Comparison of ENCODE assay signal across 10 cellular contexts in genomic region chr4:997375-998071, GRCh38. TPM values are rescaled to one million over a fixed set of nuclear protein-coding genes. Genes with fewer than 3 reads are reported as not detected.
DNase-seq lines count a peak whose midpoint lies in the region; ATAC-seq and TF ChIP-seq lines count a peak whose summit lies in the region.
"Had no signal": no experiment of that assay in that cellular context is flagged by ENCODE, and none has a peak within 500 bp of the region (broad histone marks: within the 10 kb centered on the region; RNA-seq: fewer than 3 reads in every experiment).

No MANE protein-coding gene starts in this region.

- H3K9me3 Mint-ChIP-seq in activated T-cell treated with anti-CD3 and anti-CD28 coated beads, Interleukin-2, amount 50 U/mL, for 72 hours: no peaks in the 10 kb centered on the region
- H3K9me3 Mint-ChIP-seq: activated naive CD8-positive, alpha-beta T cell treated with anti-CD3 and anti-CD28 coated beads for 36 hours had no signal

- intact Hi-C loops in lower lobe of right lung (cut with DNase I): no loop called here

- H3K27ac ChIP-seq in lower lobe of right lung (no peak overlapping the region), tibial nerve (peak overlapping the region in 1 of 4 donors; percentile 37)

- TF ChIP-seq POLR2A in tibial nerve (IDR thresholded peaks at IDR 0.05): no peak

- H3K4me3 ChIP-seq in lower lobe of right lung (peak overlapping the region; percentile 43), tibial nerve (peak overlapping the region in 3 of 4 donors; percentile 21 to 51 (median 23))

- H3K4me1 ChIP-seq in lower lobe of right lung: peaks cover 33% of the 10 kb centered on the region
- H3K4me1 ChIP-seq in tibial nerve: peaks cover 0 to 39% (median 15%) of the 10 kb centered on the region in 4 donors

- H3K9me3 ChIP-seq in lower lobe of right lung: no peaks in the 10 kb centered on the region
- no peaks in the 10 kb centered on the region for H3K9me3 ChIP-seq in tibial nerve

- peaks cover 24% of the 10 kb centered on the region for H3K27me3 Mint-ChIP-seq in activated T-cell treated with anti-CD3 and anti-CD28 coated beads, Interleukin-2, amount 50 U/mL, for 72 hours (ENCODE audit: low read depth)

- no peak for DNase-seq in activated T-cell treated with anti-CD3 and anti-CD28 coated beads, Interleukin-2, amount 50 U/mL, for 72 hours
- no peak for DNase-seq in activated T-cell treated with anti-CD3 and anti-CD28 coated beads, Interleukin-2, amount 50 U/mL, for 48 hours
- DNase-seq in dermis blood vessel endothelial cell (peak; percentile 28), lower lobe of right lung (no peak), tibial nerve (ENCODE audit: low spot score in 2 of 2) (no peak), cerebellar nuclear complex (lab: John Stamatoyannopoulos, UW) (no peak), SIG-M5 (lab: John Stamatoyannopoulos, UW) (no peak)
- DNase-seq: activated naive CD8-positive, alpha-beta T cell treated with anti-CD3 and anti-CD28 coated beads for 36 hours; COR-L47 had no signal

- no peaks in the 10 kb centered on the region for H3K36me3 ChIP-seq in lower lobe of right lung
- no peaks in the 10 kb centered on the region for H3K36me3 ChIP-seq in tibial nerve

- H3K36me3 Mint-ChIP-seq in activated T-cell treated with anti-CD3 and anti-CD28 coated beads, Interleukin-2, amount 50 U/mL, for 72 hours (ENCODE audit: insufficient read depth in 2 of 2): no peaks in the 10 kb centered on the region
- H3K36me3 Mint-ChIP-seq: activated naive CD8-positive, alpha-beta T cell treated with anti-CD3 and anti-CD28 coated beads for 36 hours had no signal

- peak; percentile 34 to 43 for ATAC-seq in activated T-cell treated with anti-CD3 and anti-CD28 coated beads, Interleukin-2, amount 50 U/mL, for 72 hours (replicated peaks in 1 of 2)
- peak; percentile 15 to 43 for ATAC-seq in lower lobe of right lung
- no peak for ATAC-seq in HG02973 (IDR thresholded peaks at IDR 0.05; ENCODE audit: unreplicated experiment)

- TF ChIP-seq EP300 in tibial nerve (IDR thresholded peaks at IDR 0.05): no peak

- TF ChIP-seq CTCF in lower lobe of right lung (IDR thresholded peaks at IDR 0.05) (no peak), tibial nerve (IDR thresholded peaks at IDR 0.05) (no peak)

- 2% methylated on average over 38 of the region's 68 CpGs; no CpG with 5 or more reads in 1 of the 2 donors for WGBS in tibial nerve, 2 donors

- H3K27me3 ChIP-seq in lower lobe of right lung (ENCODE audit: low read depth) (peaks cover 47% of the 10 kb centered on the region), tibial nerve (peaks cover 0 to 51% of the 10 kb centered on the region in 2 donors)

- H3K4me3 Mint-ChIP-seq in activated T-cell treated with anti-CD3 and anti-CD28 coated beads, Interleukin-2, amount 50 U/mL, for 72 hours: peak overlapping the region in 1 of 2 donors; percentile 12
- H3K4me3 Mint-ChIP-seq: activated naive CD8-positive, alpha-beta T cell treated with anti-CD3 and anti-CD28 coated beads for 36 hours had no signal

- no peak overlapping the region for H3K27ac Mint-ChIP-seq in activated T-cell treated with anti-CD3 and anti-CD28 coated beads, Interleukin-2, amount 50 U/mL, for 72 hours
- H3K27ac Mint-ChIP-seq: activated naive CD8-positive, alpha-beta T cell treated with anti-CD3 and anti-CD28 coated beads for 36 hours had no signal

- H3K4me1 Mint-ChIP-seq in activated T-cell treated with anti-CD3 and anti-CD28 coated beads, Interleukin-2, amount 50 U/mL, for 72 hours (ENCODE audit: low read depth): no peaks in the 10 kb centered on the region

RNA-seq across cellular contexts. Expression of gene SLC26A1, which starts 4.3 kb away (rescaled TPM):
- total RNA-seq in activated T-cell treated with anti-CD3 and anti-CD28 coated beads, Interleukin-2, amount 50 U/mL, for 72 hours: not detected
- total RNA-seq in dermis blood vessel endothelial cell (0.19 TPM in 1 of 2 replicates, not detected in the other), lower lobe of right lung (1.0 TPM), tibial nerve (under 1 TPM in 3 of 4 donors, not detected in 1; 0.20 to 0.30 (median 0.21) TPM)

RNA-seq across cellular contexts. Expression of gene IDUA, which starts 10.7 kb away (rescaled TPM):
- total RNA-seq in activated T-cell treated with anti-CD3 and anti-CD28 coated beads, Interleukin-2, amount 50 U/mL, for 72 hours: 10 to 100 TPM; 11.8 to 13.9 TPM
- total RNA-seq in dermis blood vessel endothelial cell: 14.1 and 19.6 TPM in 2 replicates
- total RNA-seq in lower lobe of right lung: 46.0 TPM
- total RNA-seq in tibial nerve: 10 to 100 TPM; 23.9 to 79.4 (median 52.9) TPM

RNA-seq across cellular contexts. Expression of gene FGFRL1, which starts 13.9 kb away (rescaled TPM):
- total RNA-seq in activated T-cell treated with anti-CD3 and anti-CD28 coated beads, Interleukin-2, amount 50 U/mL, for 72 hours: 10 to 100 TPM; 15.9 to 18.6 TPM
- total RNA-seq in dermis blood vessel endothelial cell (12.8 and 20.8 TPM in 2 replicates), lower lobe of right lung (23.4 TPM), tibial nerve (10 to 100 TPM; 18.1 to 39.6 (median 26.4) TPM)

RNA-seq across cellular contexts. Expression of gene DGKQ, which starts 24.2 kb away (rescaled TPM):
- total RNA-seq in activated T-cell treated with anti-CD3 and anti-CD28 coated beads, Interleukin-2, amount 50 U/mL, for 72 hours: 10 to 100 TPM in 1 of 2 donors, 1 to 10 TPM in 1; 8.8 to 12.0 TPM
- total RNA-seq in dermis blood vessel endothelial cell (28.2 and 28.9 TPM in 2 replicates), lower lobe of right lung (18.8 TPM), tibial nerve (10 to 100 TPM in 3 of 4 donors, 1 to 10 TPM in 1; 9.0 to 23.4 (median 13.6) TPM)
